ENCODE assay signal across 13 cellular contexts in genomic region chr15:63560741-63561448, GRCh38. TPM values are rescaled to one million over a fixed set of nuclear protein-coding genes. Genes with fewer than 3 reads are reported as not detected.
DNase-seq lines count a peak whose midpoint lies in the region; ATAC-seq and TF ChIP-seq lines count a peak whose summit lies in the region.
"Had no signal": no experiment of that assay in that cellular context is flagged by ENCODE, and none has a peak within 500 bp of the region (broad histone marks: within the 10 kb centered on the region; RNA-seq: fewer than 3 reads in every experiment).

No MANE protein-coding gene starts in this region.

- 92 to 95% (median 93%) methylated on average over 6 of the region's 6 CpGs for WGBS in psoas muscle, 3 donors

- H3K4me3 Mint-ChIP-seq in Caco-2 (ENCODE audit: unreplicated experiment) (no peak overlapping the region), mesothelial cell of epicardium (no peak overlapping the region)
- peak overlapping the region; percentile 36 for H3K4me3 Mint-ChIP-seq in activated naive CD8-positive, alpha-beta T cell treated with anti-CD3 and anti-CD28 coated beads, Interleukin-2, amount 50 U/mL, for 24 hours
- H3K4me3 Mint-ChIP-seq: immature natural killer cell had no signal

- POLR2A ChIA-PET in Caco-2 (lab: Charles Lee), result no interaction called here

- CTCF ChIA-PET in Caco-2 (lab: Charles Lee), result no interaction called here

- H3K9me3 ChIP-seq in Caco-2 (no peaks in the 10 kb centered on the region), psoas muscle (no peaks in the 10 kb centered on the region)
- H3K9me3 ChIP-seq: tibial artery had no signal

- H3K4me1 ChIP-seq in Caco-2 (no peaks in the 10 kb centered on the region), psoas muscle (no peaks in the 10 kb centered on the region)
- H3K4me1 ChIP-seq: tibial artery had no signal

- no TSS peak for BruUV-seq in Caco-2 (replicated peaks; lab: Mats Ljungman, UMichigan)

- no peak overlapping the region for H3K27ac ChIP-seq in psoas muscle
- H3K27ac ChIP-seq: tibial artery had no signal

- DNase-seq in Caco-2 (no peak), cerebellar cortex (ENCODE audit: low spot score) (no peak), psoas muscle (no peak), mesothelial cell of epicardium (ENCODE audit: low spot score in 2 of 2, unreplicated experiment in 2 of 2) (no peak)
- peak; percentile 58 for DNase-seq in activated naive CD8-positive, alpha-beta T cell treated with anti-CD3 and anti-CD28 coated beads, Interleukin-2, amount 50 U/mL, for 24 hours
- peak; percentile 31 to 76 (median 66) for DNase-seq in stimulated activated CD4-positive, alpha-beta T cell treated with anti-CD3 and anti-CD28 coated beads, Interleukin-12 subunit alpha, Interleukin-12 subunit beta, amount 100 ng/mL, for 48 hours (ENCODE audit: low read depth in 2 of 3, low spot score in 1 of 3)
- DNase-seq: immature natural killer cell, NCI-H1092, NCI-H69, small intestine, tibial artery had no signal

- ATAC-seq in HG02852 (IDR thresholded peaks at IDR 0.05; ENCODE audit: unreplicated experiment) (peak; percentile 54), psoas muscle (no peak), GM18867 (IDR thresholded peaks at IDR 0.05; ENCODE audit: unreplicated experiment) (no peak)
- ATAC-seq in activated naive CD8-positive, alpha-beta T cell treated with anti-CD3 and anti-CD28 coated beads, Interleukin-2, amount 50 U/mL, for 24 hours, result peak; percentile 97

- H3K36me3 ChIP-seq in Caco-2 (ENCODE audit: control insufficient read depth, insufficient read depth, low read length) (no peaks in the 10 kb centered on the region), psoas muscle (ENCODE audit: insufficient read depth in 1 of 2, low read depth in 1 of 2) (peaks cover 5 to 84% of the 10 kb centered on the region in 2 donors)

- H3K27me3 ChIP-seq in Caco-2 (replicated peaks; ENCODE audit: control insufficient read depth, insufficient read depth, low read length) (no peaks in the 10 kb centered on the region), psoas muscle (ENCODE audit: insufficient read depth in 3 of 3, low read length in 2 of 3) (no peaks in the 10 kb centered on the region)
- H3K27me3 ChIP-seq: tibial artery had no signal

- H3K9me3 Mint-ChIP-seq in Caco-2 (ENCODE audit: unreplicated experiment) (no peaks in the 10 kb centered on the region), mesothelial cell of epicardium (no peaks in the 10 kb centered on the region)
- no peaks in the 10 kb centered on the region for H3K9me3 Mint-ChIP-seq in activated naive CD8-positive, alpha-beta T cell treated with anti-CD3 and anti-CD28 coated beads, Interleukin-2, amount 50 U/mL, for 24 hours
- H3K9me3 Mint-ChIP-seq: immature natural killer cell had no signal

- intact Hi-C loops in Caco-2 (cut with micrococcal nuclease; ENCODE audit: unreplicated experiment), result no loop called here
- intact Hi-C loops in psoas muscle (cut with DNase I), result no loop called here

- TF ChIP-seq CTCF in Caco-2 (IDR thresholded peaks at IDR 0.05; ENCODE audit: insufficient read depth in 1 of 2, low read depth in 1 of 2, low read length in 1 of 2, severe bottlenecking in 1 of 2, unreplicated experiment in 1 of 2), result no peak
- no peak for TF ChIP-seq CTCF in psoas muscle (IDR thresholded peaks at IDR 0.05)
- no peak for TF ChIP-seq CTCF in mesothelial cell of epicardium (IDR thresholded peaks at IDR 0.05; ENCODE audit: unreplicated experiment)

- peaks cover 39% of the 10 kb centered on the region for H3K36me3 Mint-ChIP-seq in Caco-2 (ENCODE audit: insufficient read depth, unreplicated experiment)
- peaks cover 61% of the 10 kb centered on the region for H3K36me3 Mint-ChIP-seq in activated naive CD8-positive, alpha-beta T cell treated with anti-CD3 and anti-CD28 coated beads, Interleukin-2, amount 50 U/mL, for 24 hours (ENCODE audit: low read depth)
- peaks cover 31% of the 10 kb centered on the region for H3K36me3 Mint-ChIP-seq in mesothelial cell of epicardium

- H3K27ac Mint-ChIP-seq in Caco-2 (ENCODE audit: unreplicated experiment) (peak overlapping the region; percentile 31), mesothelial cell of epicardium (no peak overlapping the region)
- H3K27ac Mint-ChIP-seq in activated naive CD8-positive, alpha-beta T cell treated with anti-CD3 and anti-CD28 coated beads, Interleukin-2, amount 50 U/mL, for 24 hours, result peak overlapping the region; percentile 92

- H3K4me1 Mint-ChIP-seq in Caco-2 (ENCODE audit: low read depth, unreplicated experiment) (peaks cover 6% of the 10 kb centered on the region), mesothelial cell of epicardium (peaks cover 7% of the 10 kb centered on the region)
- peaks cover 49% of the 10 kb centered on the region for H3K4me1 Mint-ChIP-seq in activated naive CD8-positive, alpha-beta T cell treated with anti-CD3 and anti-CD28 coated beads, Interleukin-2, amount 50 U/mL, for 24 hours

- H3K4me3 ChIP-seq in Caco-2 (ENCODE audit: low read depth, low read length) (no peak overlapping the region), psoas muscle (no peak overlapping the region)
- H3K4me3 ChIP-seq: tibial artery had no signal

- H3K27me3 Mint-ChIP-seq in Caco-2 (ENCODE audit: insufficient read depth, unreplicated experiment) (no peaks in the 10 kb centered on the region), mesothelial cell of epicardium (ENCODE audit: low read depth) (no peaks in the 10 kb centered on the region)
- no peaks in the 10 kb centered on the region for H3K27me3 Mint-ChIP-seq in activated naive CD8-positive, alpha-beta T cell treated with anti-CD3 and anti-CD28 coated beads, Interleukin-2, amount 50 U/mL, for 24 hours

RNA-seq across cellular contexts. Expression of gene FBXL22, which starts 36.3 kb away (rescaled TPM):
- 0.97 TPM in 1 of 2 replicates, not detected in the other for total RNA-seq in Caco-2 (2022)
- 1 to 10 TPM in 1 of 4 donors, under 1 TPM in 3; 0.27 to 6.6 (median 0.63) TPM for total RNA-seq in psoas muscle
- polyA plus RNA-seq in psoas muscle, result under 1 TPM; 0.17 to 0.66 (median 0.35) TPM
- 0.20 to 0.63 TPM (median 0.55 TPM) in 3 replicates for total RNA-seq in mesothelial cell of epicardium

RNA-seq across cellular contexts. Expression of gene USP3, which starts 56.5 kb away (rescaled TPM):
- 54.2 and 58.6 TPM in 2 replicates for total RNA-seq in Caco-2 (2022)
- total RNA-seq in psoas muscle, result 10 to 100 TPM in 3 of 4 donors, 1 to 10 TPM in 1; 9.4 to 13.6 (median 12.1) TPM
- polyA plus RNA-seq in psoas muscle, result 10 to 100 TPM; 10.1 to 11.5 (median 10.9) TPM
- 65.7 to 72.7 TPM (median 71.7 TPM) in 3 replicates for total RNA-seq in mesothelial cell of epicardium

Comparison
In these comparisons a context has a peak if more than half of its experiments do, and no peak if none do; other contexts are left out.
1. DNase-seq: peak in activated naive CD8-positive, alpha-beta T cell treated with anti-CD3 and anti-CD28 coated beads, Interleukin-2, amount 50 U/mL, for 24 hours (single experiment) and stimulated activated CD4-positive, alpha-beta T cell treated with anti-CD3 and anti-CD28 coated beads, Interleukin-12 subunit alpha, Interleukin-12 subunit beta, amount 100 ng/mL, for 48 hours (3 of 3); none in Caco-2 (0 of 2), cerebellar cortex (single experiment), psoas muscle (0 of 2) and mesothelial cell of epicardium (0 of 2).
2. ATAC-seq: peak in HG02852 (single experiment) and activated naive CD8-positive, alpha-beta T cell treated with anti-CD3 and anti-CD28 coated beads, Interleukin-2, amount 50 U/mL, for 24 hours (single experiment); none in psoas muscle (0 of 4) and GM18867 (single experiment).